In the genomic region with DNA sequence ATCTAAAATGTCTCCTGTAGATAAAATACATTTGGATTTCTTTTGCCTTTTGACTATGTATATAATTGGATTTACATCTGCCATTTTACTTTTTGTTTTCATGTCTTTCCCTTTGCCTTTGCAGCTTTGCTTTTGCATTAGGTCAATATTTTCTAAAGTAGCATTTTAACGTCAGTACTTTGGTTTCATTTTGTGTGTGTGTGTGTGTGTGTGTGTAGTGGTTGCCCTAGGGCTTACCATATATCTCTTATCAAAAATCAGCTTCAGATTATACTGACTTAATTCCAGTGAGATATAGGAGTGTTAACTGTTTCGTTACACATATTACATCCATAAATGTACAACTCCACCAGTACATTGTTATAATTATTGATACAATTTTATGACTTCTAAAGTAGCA, we compare ENCODE assay signal across 17 cellular contexts.
"Had no signal": no experiment of that assay in that cellular context is flagged by ENCODE, and none has a peak within 500 bp of the region (broad histone marks: within the 10 kb centered on the region; RNA-seq: fewer than 3 reads in every experiment).

No MANE protein-coding gene starts in this region.

- H3K9me3 Mint-ChIP-seq: nephron progenitor cell; stimulated activated naive B cell treated with anti-CD40 and anti-IgM and Interleukin-4, amounts not matched to agents 10 μg/mL and 1 μg/mL and 100 μg/mL, for 72 hours had no signal

- DNase-seq: activated CD4-positive, alpha-beta T cell treated with anti-CD3 and anti-CD28 coated beads for 4 hours; activated CD8-positive, alpha-beta memory T cell treated with anti-CD3 and anti-CD28 coated beads, Interleukin-2, amount 50 U/mL, for 48 hours; activated effector memory CD4-positive, alpha-beta T cell treated with anti-CD3 and anti-CD28 coated beads, Interleukin-2, amount 50 U/mL, for 16 hours; adrenal gland; colonic mucosa; foreskin keratinocyte; head of caudate nucleus; mucosa of descending colon; nephron progenitor cell; SIG-M5; spleen; stimulated activated CD4-positive, alpha-beta T cell treated with anti-CD3 and anti-CD28 coated beads, Interleukin-1b, Interleukin-23, amount 100 ng/mL, for 48 hours; stimulated activated naive B cell treated with anti-CD40 and anti-IgM and Interleukin-4, amounts not matched to agents 10 μg/mL and 1 μg/mL and 100 μg/mL, for 72 hours; T1000; upper lobe of right lung had no signal

- ATAC-seq: foreskin keratinocyte; left lobe of liver; mucosa of descending colon; sciatic nerve; stimulated activated naive B cell treated with anti-CD40 and anti-IgM and Interleukin-4, amounts not matched to agents 10 μg/mL and 1 μg/mL and 100 μg/mL, for 72 hours; upper lobe of right lung had no signal

- H3K4me1 Mint-ChIP-seq: nephron progenitor cell; stimulated activated naive B cell treated with anti-CD40 and anti-IgM and Interleukin-4, amounts not matched to agents 10 μg/mL and 1 μg/mL and 100 μg/mL, for 72 hours had no signal

- H3K27ac Mint-ChIP-seq: nephron progenitor cell; stimulated activated naive B cell treated with anti-CD40 and anti-IgM and Interleukin-4, amounts not matched to agents 10 μg/mL and 1 μg/mL and 100 μg/mL, for 72 hours had no signal

- H3K4me3 Mint-ChIP-seq: nephron progenitor cell; stimulated activated naive B cell treated with anti-CD40 and anti-IgM and Interleukin-4, amounts not matched to agents 10 μg/mL and 1 μg/mL and 100 μg/mL, for 72 hours had no signal

- H3K27me3 Mint-ChIP-seq: stimulated activated naive B cell treated with anti-CD40 and anti-IgM and Interleukin-4, amounts not matched to agents 10 μg/mL and 1 μg/mL and 100 μg/mL, for 72 hours had no signal
